In the genomic region with DNA sequence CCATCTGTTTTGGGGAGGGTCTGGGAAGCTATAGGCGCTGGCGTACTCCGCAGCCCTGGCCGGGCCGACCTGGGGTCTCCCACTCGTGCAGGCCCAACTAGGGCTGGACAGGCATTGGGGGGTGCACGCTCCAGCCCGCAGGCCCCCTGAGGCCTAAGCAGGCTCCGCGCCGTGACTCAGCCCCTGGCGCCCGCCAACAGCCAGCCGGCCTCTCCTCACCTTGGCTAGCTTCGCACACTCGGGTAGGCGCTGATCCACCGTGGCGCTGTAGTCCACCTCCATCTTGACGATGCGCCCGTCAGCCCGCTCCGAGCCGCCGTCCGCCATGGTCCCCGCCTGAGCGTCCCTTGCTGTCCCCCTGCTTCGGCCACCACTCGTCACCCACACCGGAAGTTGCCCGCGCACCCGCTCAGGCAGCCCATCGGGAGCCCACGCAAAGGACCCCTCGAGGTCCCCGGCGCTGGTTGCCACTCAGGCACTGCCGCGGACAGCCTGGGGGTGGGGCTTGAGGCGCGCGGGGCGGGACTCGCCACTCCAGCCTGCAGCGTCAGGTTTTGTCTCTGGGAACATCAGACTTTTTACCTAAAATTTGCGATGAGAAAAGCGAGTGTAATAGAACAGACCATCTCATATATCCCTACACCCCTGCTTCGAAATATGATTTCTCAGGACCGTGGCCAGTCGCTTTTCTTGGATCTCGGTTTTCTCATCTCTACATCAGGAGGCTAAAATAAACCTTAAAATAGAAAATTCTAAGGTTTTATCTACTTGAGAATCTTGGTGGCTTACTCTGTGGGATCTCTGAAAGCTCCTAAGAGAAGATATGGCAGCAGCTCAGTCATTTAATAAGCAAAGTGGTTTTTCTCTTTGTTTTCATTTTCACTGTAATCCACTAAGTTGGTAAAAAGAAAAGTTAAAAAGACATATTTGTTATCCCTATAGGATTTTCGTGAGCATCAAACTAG, we compare ENCODE assay signal across 8 cellular contexts. TPM values are rescaled to one million over a fixed set of nuclear protein-coding genes. Genes with fewer than 3 reads are reported as not detected.
DNase-seq lines count a peak whose midpoint lies in the region; ATAC-seq and TF ChIP-seq lines count a peak whose summit lies in the region.

A gene (minus strand): TSS at position 385 of the 965 bp plus-strand sequence. CDS start 58 bp downstream, at position 327.

- H3K36me3 Mint-ChIP-seq in activated CD8-positive, alpha-beta memory T cell treated with anti-CD3 and anti-CD28 coated beads, Interleukin-2, amount 10 ng/mL, durations not matched to agents 7 days and 5 days = peaks cover 23% of the 10 kb centered on the region
- peaks cover 16% of the 10 kb centered on the region for H3K36me3 Mint-ChIP-seq in endodermal cell (ENCODE audit: low read depth)

- WGBS in endodermal cell (ENCODE audit: insufficient coverage in 1 of 2, insufficient read length in 1 of 2), 2 experiments = 2 to 7% methylated on average over 18 to 55 of the region's 55 CpGs
- WGBS in mesodermal cell (ENCODE audit: insufficient coverage in 2 of 2), 2 experiments = 0 to 3% methylated on average over 31 to 45 of the region's 55 CpGs

- TF ChIP-seq CTCF in endodermal cell (conservative IDR thresholded peaks at IDR 0.05) = no peak

- peaks cover 3% of the 10 kb centered on the region for H3K4me1 ChIP-seq in endodermal cell (ENCODE audit: control insufficient read depth, insufficient read depth, low read length)
- no peaks in the 10 kb centered on the region for H3K4me1 ChIP-seq in mesodermal cell (ENCODE audit: control insufficient read depth, insufficient read depth, low read length, poor library complexity, severe bottlenecking)

- no peaks in the 10 kb centered on the region for H3K27me3 Mint-ChIP-seq in activated CD8-positive, alpha-beta memory T cell treated with anti-CD3 and anti-CD28 coated beads, Interleukin-2, amount 10 ng/mL, durations not matched to agents 7 days and 5 days
- no peaks in the 10 kb centered on the region for H3K27me3 Mint-ChIP-seq in endodermal cell (ENCODE audit: insufficient read depth)

- DNase-seq in Caki2 (ENCODE audit: low read depth) (peak; percentile 86), HUDEP-2 (lab: John Stamatoyannopoulos, UW; ENCODE audit: unreplicated experiment in 76 of 76) (peak in 74 of 76 experiments; percentile 31 to 97 (median 88)), NOMO-1 treated with DMSO at 0.1 percent for 48 hours (lab: John Stamatoyannopoulos, UW; ENCODE audit: unreplicated experiment) (peak; percentile 81), endodermal cell (peak; percentile 99)
- peak; percentile 96 for DNase-seq in activated CD8-positive, alpha-beta memory T cell treated with anti-CD3 and anti-CD28 coated beads, Interleukin-2, amount 10 ng/mL, durations not matched to agents 7 days and 5 days
- peak; percentile 85 to 88 for DNase-seq in stimulated activated CD8-positive, alpha-beta memory T cell treated with anti-CD3 and anti-CD28 coated beads, Interleukin-15, amount 100 ng/mL, for 4 hours (ENCODE audit: low read depth in 2 of 2)

- H3K4me3 Mint-ChIP-seq in activated CD8-positive, alpha-beta memory T cell treated with anti-CD3 and anti-CD28 coated beads, Interleukin-2, amount 10 ng/mL, durations not matched to agents 7 days and 5 days = peak within 1 kb of the TSS; percentile 89
- H3K4me3 Mint-ChIP-seq in endodermal cell = peak within 1 kb of the TSS; percentile 86

- H3K4me3 ChIP-seq in endodermal cell (ENCODE audit: low read length) (peak within 1 kb of the TSS; percentile 93), mesodermal cell (ENCODE audit: extremely low read depth, insufficient read depth, low read length, poor library complexity, severe bottlenecking) (peak within 1 kb of the TSS; percentile 97)

- in situ Hi-C loops in Caki2 (cut with HindIII; ENCODE audit: low pct_unique_long_range_greater_than_20kb, low sequenced_read_pairs) = no loop called here

- H3K36me3 ChIP-seq in endodermal cell (ENCODE audit: control insufficient read depth, insufficient read depth, low read length) (peaks cover 17% of the 10 kb centered on the region), mesodermal cell (ENCODE audit: control insufficient read depth, insufficient read depth, low read length) (peaks cover 22% of the 10 kb centered on the region)

- H3K27ac Mint-ChIP-seq in activated CD8-positive, alpha-beta memory T cell treated with anti-CD3 and anti-CD28 coated beads, Interleukin-2, amount 10 ng/mL, durations not matched to agents 7 days and 5 days = peak within 1 kb of the TSS; percentile 89
- H3K27ac Mint-ChIP-seq in endodermal cell = peak within 1 kb of the TSS; percentile 98

- CTCF ChIA-PET in activated CD8-positive, alpha-beta memory T cell treated with anti-CD3 and anti-CD28 coated beads, Interleukin-2, amount 10 ng/mL, durations not matched to agents 7 days and 5 days (lab: Charles Lee) = interaction anchor here (0.7 to 6.8 kb wide), 7 partner anchors 8 to 237 kb away, joined by 3 to 47 read pairs (median 4); a partner anchor contains a TSS

- peak within 1 kb of the TSS; percentile 95 for H3K9ac ChIP-seq in endodermal cell (ENCODE audit: extremely low read depth, low read length, poor library complexity, severe bottlenecking)

- peak; percentile 86 for ATAC-seq in GM21367 (IDR thresholded peaks at IDR 0.05; ENCODE audit: unreplicated experiment)
- ATAC-seq in activated CD8-positive, alpha-beta memory T cell treated with anti-CD3 and anti-CD28 coated beads, Interleukin-2, amount 10 ng/mL, durations not matched to agents 7 days and 5 days = peak; percentile 88

- no peaks in the 10 kb centered on the region for H3K27me3 ChIP-seq in endodermal cell (ENCODE audit: control insufficient read depth, insufficient read depth, low read length, poor library complexity, severe bottlenecking)

- H3K9me3 Mint-ChIP-seq in activated CD8-positive, alpha-beta memory T cell treated with anti-CD3 and anti-CD28 coated beads, Interleukin-2, amount 10 ng/mL, durations not matched to agents 7 days and 5 days (ENCODE audit: low read depth) = no peaks in the 10 kb centered on the region
- no peaks in the 10 kb centered on the region for H3K9me3 Mint-ChIP-seq in endodermal cell

- H3K4me1 Mint-ChIP-seq in activated CD8-positive, alpha-beta memory T cell treated with anti-CD3 and anti-CD28 coated beads, Interleukin-2, amount 10 ng/mL, durations not matched to agents 7 days and 5 days = peaks cover 52% of the 10 kb centered on the region
- H3K4me1 Mint-ChIP-seq in endodermal cell = peaks cover 17% of the 10 kb centered on the region

- H3K27ac ChIP-seq in endodermal cell (ENCODE audit: low read depth, low read length) (peak within 1 kb of the TSS; percentile 69), mesodermal cell (ENCODE audit: low read depth, low read length, severe bottlenecking) (peak within 1 kb of the TSS; percentile 87)

- H3K9me3 ChIP-seq in endodermal cell (ENCODE audit: control insufficient read depth, low read length) (no peaks in the 10 kb centered on the region), mesodermal cell (ENCODE audit: control insufficient read depth, low read length) (no peaks in the 10 kb centered on the region)

RNA-seq across cellular contexts. Expression of the gene that starts here (rescaled TPM):
- 10.8 and 12.9 TPM in 2 replicates for total RNA-seq in Caki2 (2014; rRNA removed; shearing (Covaris generic); ENCODE audit: low replicate concordance)
- 10 to 100 TPM; 52.8 to 63.2 TPM for total RNA-seq in activated CD8-positive, alpha-beta memory T cell treated with anti-CD3 and anti-CD28 coated beads, Interleukin-2, amount 10 ng/mL, durations not matched to agents 7 days and 5 days
- total RNA-seq in endodermal cell = 10 to 100 TPM; 70.9 to 71.7 TPM
- 47.2 TPM for polyA plus RNA-seq in endodermal cell (2013, experiment 1 of 2)
- 44.4 TPM for polyA plus RNA-seq in endodermal cell (2013, experiment 2 of 2)
- 47.5 TPM for polyA plus RNA-seq in mesodermal cell (2013, experiment 1 of 2)
- 49.8 TPM for polyA plus RNA-seq in mesodermal cell (2013, experiment 2 of 2)

Comparison
In these comparisons a context has a peak if more than half of its experiments do, and no peak if none do; other contexts are left out.
1. Peak in every context shown above with its lines: DNase-seq, ATAC-seq, H3K4me3 ChIP-seq and H3K27ac ChIP-seq.